Comparison of ENCODE assay signal across 17 cellular contexts in genomic region chr7:34211003-34211402, GRCh38.
DNase-seq lines count a peak whose midpoint lies in the region; ATAC-seq and TF ChIP-seq lines count a peak whose summit lies in the region.
"Had no signal": no experiment of that assay in that cellular context is flagged by ENCODE, and none has a peak within 500 bp of the region (broad histone marks: within the 10 kb centered on the region; RNA-seq: fewer than 3 reads in every experiment).

No MANE protein-coding gene starts in this region.

- peaks cover 15% of the 10 kb centered on the region for H3K9me3 Mint-ChIP-seq in activated CD4-positive, alpha-beta T cell treated with anti-CD3 and anti-CD28 coated beads, Interleukin-2, amount 10 ng/mL, durations not matched to agents 24 days and 14 days

- ATAC-seq in left colon (peak; percentile 88), GM18867 (IDR thresholded peaks at IDR 0.05; ENCODE audit: unreplicated experiment) (no peak)

- no peaks in the 10 kb centered on the region for H3K9me3 ChIP-seq in SK-N-SH
- H3K9me3 ChIP-seq in parathyroid adenoma (ENCODE audit: control insufficient read depth, low read length), result no peaks in the 10 kb centered on the region

- CTCF ChIA-PET in SK-N-SH (lab: Yijun Ruan, JAX), result no interaction called here

- no peaks in the 10 kb centered on the region for H3K4me1 Mint-ChIP-seq in activated CD4-positive, alpha-beta T cell treated with anti-CD3 and anti-CD28 coated beads, Interleukin-2, amount 10 ng/mL, durations not matched to agents 24 days and 14 days
- H3K4me1 Mint-ChIP-seq: CD4-positive, CD25-positive, alpha-beta regulatory T cell; IgD-negative memory B cell had no signal

- H3K27ac Mint-ChIP-seq in activated CD4-positive, alpha-beta T cell treated with anti-CD3 and anti-CD28 coated beads, Interleukin-2, amount 10 ng/mL, durations not matched to agents 24 days and 14 days, result no peak overlapping the region
- H3K27ac Mint-ChIP-seq: CD4-positive, CD25-positive, alpha-beta regulatory T cell; IgD-negative memory B cell had no signal

- no peak overlapping the region for H3K4me3 Mint-ChIP-seq in activated CD4-positive, alpha-beta T cell treated with anti-CD3 and anti-CD28 coated beads, Interleukin-2, amount 10 ng/mL, durations not matched to agents 24 days and 14 days
- H3K4me3 Mint-ChIP-seq: CD4-positive, CD25-positive, alpha-beta regulatory T cell; IgD-negative memory B cell had no signal

- peak; percentile 26 for DNase-seq in activated CD4-positive, alpha-beta T cell treated with anti-CD3 and anti-CD28 coated beads, Interleukin-2, amount 10 ng/mL, durations not matched to agents 24 days and 14 days
- DNase-seq in activated CD4-positive, alpha-beta T cell treated with anti-CD3 and anti-CD28 coated beads for 48 hours, result no peak
- DNase-seq in SK-N-SH, result no peak
- no peak for DNase-seq in left colon
- DNase-seq in foreskin melanocyte, result no peak
- no peak for DNase-seq in effector CD8-positive, alpha-beta T cell (lab: John Stamatoyannopoulos, UW)
- DNase-seq: AML-193; Calu3; CD4-positive, CD25-positive, alpha-beta regulatory T cell; DMS 273 treated with DMSO at 0.1 percent for 48 hours; DMS79; H7 had no signal

- H3K27me3 ChIP-seq in SK-N-SH (ENCODE audit: insufficient read depth) (no peaks in the 10 kb centered on the region), parathyroid adenoma (ENCODE audit: control insufficient read depth, insufficient read depth, low read length) (no peaks in the 10 kb centered on the region)
- H3K27me3 ChIP-seq: BLaER1 treated with 17β-estradiol and CSF1 and Interleukin-3, amounts not matched to agents 10 nM and 100 nM had no signal

- H3K27ac ChIP-seq in SK-N-SH (ENCODE audit: low read depth in 2 of 2, low read length in 1 of 2) (no peak overlapping the region), parathyroid adenoma (peak overlapping the region; percentile 82)
- H3K27ac ChIP-seq: 22Rv1; BLaER1 treated with 17β-estradiol and CSF1 and Interleukin-3, amounts not matched to agents 10 nM and 100 nM had no signal

- no peaks in the 10 kb centered on the region for H3K27me3 Mint-ChIP-seq in activated CD4-positive, alpha-beta T cell treated with anti-CD3 and anti-CD28 coated beads, Interleukin-2, amount 10 ng/mL, durations not matched to agents 24 days and 14 days
- H3K27me3 Mint-ChIP-seq: CD4-positive, CD25-positive, alpha-beta regulatory T cell; IgD-negative memory B cell had no signal

- POLR2A ChIA-PET in SK-N-SH (lab: Yijun Ruan, JAX), result no interaction called here

- no peaks in the 10 kb centered on the region for H3K4me1 ChIP-seq in SK-N-SH (ENCODE audit: control insufficient read depth in 1 of 2, insufficient read depth in 2 of 2, low read depth in 1 of 2, low read length in 1 of 2)
- H3K4me1 ChIP-seq in parathyroid adenoma, result peaks cover 31% of the 10 kb centered on the region

- intact Hi-C loops in activated CD4-positive, alpha-beta T cell treated with anti-CD3 and anti-CD28 coated beads, Interleukin-2, amount 10 ng/mL, durations not matched to agents 24 days and 14 days (cut with micrococcal nuclease), result no loop called here
- intact Hi-C loops in left colon (cut with DNase I, micrococcal nuclease), result no loop called here

- H3K36me3 Mint-ChIP-seq in activated CD4-positive, alpha-beta T cell treated with anti-CD3 and anti-CD28 coated beads, Interleukin-2, amount 10 ng/mL, durations not matched to agents 24 days and 14 days (ENCODE audit: low read depth), result no peaks in the 10 kb centered on the region
- H3K36me3 Mint-ChIP-seq: CD4-positive, CD25-positive, alpha-beta regulatory T cell; IgD-negative memory B cell had no signal

- no peak overlapping the region for H3K4me2 ChIP-seq in SK-N-SH
- no peak overlapping the region for H3K4me2 ChIP-seq in parathyroid adenoma (ENCODE audit: low read length)

- TF ChIP-seq CTCF in SK-N-SH (IDR thresholded peaks at IDR 0.05) (no peak), parathyroid adenoma (IDR thresholded peaks at IDR 0.05) (no peak)

- H4K20me1 ChIP-seq in SK-N-SH (ENCODE audit: insufficient read depth), result no peaks in the 10 kb centered on the region
- H4K20me1 ChIP-seq: BLaER1 treated with 17β-estradiol and CSF1 and Interleukin-3, amounts not matched to agents 10 nM and 100 nM had no signal

- no peaks in the 10 kb centered on the region for H3K79me2 ChIP-seq in SK-N-SH (ENCODE audit: insufficient read depth)
- H3K79me2 ChIP-seq in parathyroid adenoma, result no peaks in the 10 kb centered on the region

- no peaks in the 10 kb centered on the region for H3K9me2 ChIP-seq in SK-N-SH

- no peaks in the 10 kb centered on the region for H3F3A ChIP-seq in SK-N-SH (replicated peaks; ENCODE audit: insufficient read depth)

- H3K4me3 ChIP-seq in SK-N-SH (ENCODE audit: low read depth in 2 of 2, low read length in 1 of 2) (no peak overlapping the region), parathyroid adenoma (ENCODE audit: low read depth, low read length) (no peak overlapping the region)
- H3K4me3 ChIP-seq: BLaER1 treated with 17β-estradiol and CSF1 and Interleukin-3, amounts not matched to agents 10 nM and 100 nM had no signal

- TF ChIP-seq RAD21 in SK-N-SH (IDR thresholded peaks at IDR 0.05; ENCODE audit: low read length), result no peak

- no peak for TF ChIP-seq EP300 in SK-N-SH (IDR thresholded peaks at IDR 0.05; ENCODE audit: borderline replicate concordance in 1 of 2, low read depth in 1 of 2, low read length in 1 of 2)

- H3K36me3 ChIP-seq in SK-N-SH (replicated peaks in 1 of 2; ENCODE audit: control insufficient read depth in 1 of 2, insufficient read depth in 2 of 2, low read length in 1 of 2) (no peaks in the 10 kb centered on the region), parathyroid adenoma (ENCODE audit: control insufficient read depth, insufficient read depth, low read length) (no peaks in the 10 kb centered on the region)
- H3K36me3 ChIP-seq: BLaER1 treated with 17β-estradiol and CSF1 and Interleukin-3, amounts not matched to agents 10 nM and 100 nM had no signal

- H2AFZ ChIP-seq in SK-N-SH (ENCODE audit: low read depth) (no peak overlapping the region), parathyroid adenoma (peak overlapping the region; percentile 52)

- H3K9ac ChIP-seq in SK-N-SH (no peak overlapping the region), parathyroid adenoma (no peak overlapping the region)
- H3K9ac ChIP-seq: BLaER1 treated with 17β-estradiol and CSF1 and Interleukin-3, amounts not matched to agents 10 nM and 100 nM had no signal

TF ChIP-seq in SK-N-SH, 30 proteins besides CTCF, POLR2A, EP300 and RAD21:
- TF ChIP-seq NRF1 (IDR thresholded peaks at IDR 0.05; ENCODE audit: low read depth, low read length), result no peak
- TF ChIP-seq, protein P1, sequence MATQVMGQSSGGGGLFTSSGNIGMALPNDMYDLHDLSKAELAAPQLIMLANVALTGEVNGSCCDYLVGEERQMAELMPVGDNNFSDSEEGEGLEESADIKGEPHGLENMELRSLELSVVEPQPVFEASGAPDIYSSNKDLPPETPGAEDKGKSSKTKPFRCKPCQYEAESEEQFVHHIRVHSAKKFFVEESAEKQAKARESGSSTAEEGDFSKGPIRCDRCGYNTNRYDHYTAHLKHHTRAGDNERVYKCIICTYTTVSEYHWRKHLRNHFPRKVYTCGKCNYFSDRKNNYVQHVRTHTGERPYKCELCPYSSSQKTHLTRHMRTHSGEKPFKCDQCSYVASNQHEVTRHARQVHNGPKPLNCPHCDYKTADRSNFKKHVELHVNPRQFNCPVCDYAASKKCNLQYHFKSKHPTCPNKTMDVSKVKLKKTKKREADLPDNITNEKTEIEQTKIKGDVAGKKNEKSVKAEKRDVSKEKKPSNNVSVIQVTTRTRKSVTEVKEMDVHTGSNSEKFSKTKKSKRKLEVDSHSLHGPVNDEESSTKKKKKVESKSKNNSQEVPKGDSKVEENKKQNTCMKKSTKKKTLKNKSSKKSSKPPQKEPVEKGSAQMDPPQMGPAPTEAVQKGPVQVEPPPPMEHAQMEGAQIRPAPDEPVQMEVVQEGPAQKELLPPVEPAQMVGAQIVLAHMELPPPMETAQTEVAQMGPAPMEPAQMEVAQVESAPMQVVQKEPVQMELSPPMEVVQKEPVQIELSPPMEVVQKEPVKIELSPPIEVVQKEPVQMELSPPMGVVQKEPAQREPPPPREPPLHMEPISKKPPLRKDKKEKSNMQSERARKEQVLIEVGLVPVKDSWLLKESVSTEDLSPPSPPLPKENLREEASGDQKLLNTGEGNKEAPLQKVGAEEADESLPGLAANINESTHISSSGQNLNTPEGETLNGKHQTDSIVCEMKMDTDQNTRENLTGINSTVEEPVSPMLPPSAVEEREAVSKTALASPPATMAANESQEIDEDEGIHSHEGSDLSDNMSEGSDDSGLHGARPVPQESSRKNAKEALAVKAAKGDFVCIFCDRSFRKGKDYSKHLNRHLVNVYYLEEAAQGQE (IDR thresholded peaks at IDR 0.05; ENCODE audit: low read depth, low read length), result peak; percentile 17; the same call in 1 of the 2 replicates
